ENCODE assay signal across 9 cellular contexts in genomic region chr17:7626956-7627249, GRCh38. TPM values are rescaled to one million over a fixed set of nuclear protein-coding genes. Genes with fewer than 3 reads are reported as not detected.
A peak's percentile ranks its signal among the peaks of the same experiment; 100 is the strongest.
DNase-seq lines count a peak whose midpoint lies in the region; ATAC-seq and TF ChIP-seq lines count a peak whose summit lies in the region.
"Had no signal": no experiment of that assay in that cellular context is flagged by ENCODE, and none has a peak within 500 bp of the region (broad histone marks: within the 10 kb centered on the region; RNA-seq: fewer than 3 reads in every experiment).

No MANE protein-coding gene starts in this region.

- 9 to 23% (median 21%) methylated on average over 6 of the region's 6 CpGs for WGBS in stomach, 5 donors

- no peak for TF ChIP-seq EP300 in stomach (IDR thresholded peaks at IDR 0.05)

- H3K27ac Mint-ChIP-seq in activated naive CD8-positive, alpha-beta T cell treated with anti-CD3 and anti-CD28 coated beads, Interleukin-2, amount 10 ng/mL, durations not matched to agents 7 days and 5 days: peak overlapping the region; percentile 85

- DNase-seq in activated naive CD8-positive, alpha-beta T cell treated with anti-CD3 and anti-CD28 coated beads, Interleukin-2, amount 10 ng/mL, durations not matched to agents 7 days and 5 days: no peak
- DNase-seq in stomach (no peak), ureter (ENCODE audit: low spot score) (no peak), CD1c-positive myeloid dendritic cell (ENCODE audit: extremely low spot score) (no peak), Kasumi-1 (lab: John Stamatoyannopoulos, UW) (no peak)
- no peak for DNase-seq in central memory CD4-positive, alpha-beta T cell
- DNase-seq: NCI-H226 had no signal

- TF ChIP-seq POLR2A in stomach (IDR thresholded peaks at IDR 0.05): no peak

- intact Hi-C loops in stomach (cut with DNase I; ENCODE audit: low total_unique reads): no loop called here

- H3K27me3 ChIP-seq in iPS-18a (ENCODE audit: control insufficient read depth, insufficient read depth, low read length) (no peaks in the 10 kb centered on the region), stomach (no peaks in the 10 kb centered on the region)

- peaks cover 8% of the 10 kb centered on the region for H3K4me1 ChIP-seq in iPS-18a (ENCODE audit: control insufficient read depth, low read depth, low read length)
- peaks cover 11 to 18% (median 15%) of the 10 kb centered on the region in 4 donors for H3K4me1 ChIP-seq in stomach

- H3K4me3 ChIP-seq in iPS-18a (ENCODE audit: low read length) (peak overlapping the region; percentile 89), stomach (peak overlapping the region; percentile 67 to 81 (median 74))

- H3K9ac ChIP-seq in iPS-18a (ENCODE audit: low read length): peak overlapping the region; percentile 89

- TF ChIP-seq CTCF in stomach (IDR thresholded peaks at IDR 0.05): no peak

- H3K27ac ChIP-seq in iPS-18a (ENCODE audit: low read length) (peak overlapping the region; percentile 87), stomach (peak overlapping the region in 4 of 5 donors; percentile 88 to 96 (median 93))

- no peaks in the 10 kb centered on the region for H3K9me3 ChIP-seq in iPS-18a (ENCODE audit: control insufficient read depth, low read depth, low read length)
- H3K9me3 ChIP-seq in stomach: no peaks in the 10 kb centered on the region

- peaks cover 12% of the 10 kb centered on the region for H3K4me1 Mint-ChIP-seq in activated naive CD8-positive, alpha-beta T cell treated with anti-CD3 and anti-CD28 coated beads, Interleukin-2, amount 10 ng/mL, durations not matched to agents 7 days and 5 days

- H3K36me3 Mint-ChIP-seq in activated naive CD8-positive, alpha-beta T cell treated with anti-CD3 and anti-CD28 coated beads, Interleukin-2, amount 10 ng/mL, durations not matched to agents 7 days and 5 days: peaks cover 3% of the 10 kb centered on the region

- H3K36me3 ChIP-seq in iPS-18a (ENCODE audit: control insufficient read depth, low read depth, low read length) (no peaks in the 10 kb centered on the region), stomach (peaks cover 0 to 9% (median 9%) of the 10 kb centered on the region in 4 donors)

- POLR2A ChIA-PET in activated naive CD8-positive, alpha-beta T cell treated with anti-CD3 and anti-CD28 coated beads, Interleukin-2, amount 10 ng/mL, durations not matched to agents 7 days and 5 days (lab: Charles Lee): interaction anchor here (1.1 to 2.6 kb wide), 7 partner anchors 10 to 147 kb away, joined by 3 to 50 read pairs (median 7); partner anchors contain the start of genes FXR2, MPDU1, TP53 and WRAP53

- peak; percentile 5 for ATAC-seq in HG03280 (IDR thresholded peaks at IDR 0.05; ENCODE audit: unreplicated experiment)
- ATAC-seq in activated naive CD8-positive, alpha-beta T cell treated with anti-CD3 and anti-CD28 coated beads, Interleukin-2, amount 10 ng/mL, durations not matched to agents 7 days and 5 days (ENCODE audit: low read depth): no peak

- peaks cover 2% of the 10 kb centered on the region for H3K27me3 Mint-ChIP-seq in activated naive CD8-positive, alpha-beta T cell treated with anti-CD3 and anti-CD28 coated beads, Interleukin-2, amount 10 ng/mL, durations not matched to agents 7 days and 5 days

- H3K4me3 Mint-ChIP-seq in activated naive CD8-positive, alpha-beta T cell treated with anti-CD3 and anti-CD28 coated beads, Interleukin-2, amount 10 ng/mL, durations not matched to agents 7 days and 5 days: peak overlapping the region; percentile 95

- no peaks in the 10 kb centered on the region for H3K9me3 Mint-ChIP-seq in activated naive CD8-positive, alpha-beta T cell treated with anti-CD3 and anti-CD28 coated beads, Interleukin-2, amount 10 ng/mL, durations not matched to agents 7 days and 5 days

RNA-seq across cellular contexts. Expression of gene SAT2, which starts 0.7 kb away (rescaled TPM):
- 10 to 100 TPM; 40.0 to 41.2 TPM for total RNA-seq in activated naive CD8-positive, alpha-beta T cell treated with anti-CD3 and anti-CD28 coated beads, Interleukin-2, amount 10 ng/mL, durations not matched to agents 7 days and 5 days
- total RNA-seq in stomach (100 to 1,000 TPM in 2 of 5 donors, 10 to 100 TPM in 3; 11.6 to 235 (median 42.6) TPM), ureter (57.1 TPM)
- 100 to 1,000 TPM; 126 to 209 (median 184) TPM for polyA plus RNA-seq in stomach

RNA-seq across cellular contexts. Expression of gene SHBG, which starts 3.0 kb away (rescaled TPM):
- not detected for total RNA-seq in activated naive CD8-positive, alpha-beta T cell treated with anti-CD3 and anti-CD28 coated beads, Interleukin-2, amount 10 ng/mL, durations not matched to agents 7 days and 5 days
- total RNA-seq in stomach (1 to 10 TPM in 1 of 5 donors, not detected in 4; 1.2 TPM), ureter (not detected)
- polyA plus RNA-seq in stomach: under 1 TPM in 2 of 3 donors, not detected in 1; 0.20 to 0.37 TPM

RNA-seq across cellular contexts. Expression of gene FXR2, which starts 12.2 kb away (rescaled TPM):
- total RNA-seq in activated naive CD8-positive, alpha-beta T cell treated with anti-CD3 and anti-CD28 coated beads, Interleukin-2, amount 10 ng/mL, durations not matched to agents 7 days and 5 days: 10 to 100 TPM; 37.7 to 38.2 TPM
- total RNA-seq in stomach: 10 to 100 TPM; 11.0 to 33.3 (median 23.3) TPM
- polyA plus RNA-seq in stomach: 10 to 100 TPM; 22.7 to 28.5 (median 23.2) TPM
- 30.6 TPM for total RNA-seq in ureter

RNA-seq across cellular contexts. Expression of gene ATP1B2, which starts 23.8 kb away (rescaled TPM):
- under 1 TPM; 0.14 to 0.42 TPM for total RNA-seq in activated naive CD8-positive, alpha-beta T cell treated with anti-CD3 and anti-CD28 coated beads, Interleukin-2, amount 10 ng/mL, durations not matched to agents 7 days and 5 days
- total RNA-seq in stomach (under 1 TPM in 2 of 5 donors, not detected in 3; 0.45 to 0.55 TPM), ureter (10.0 TPM)
- polyA plus RNA-seq in stomach: under 1 TPM; 0.12 to 0.90 (median 0.76) TPM

RNA-seq across cellular contexts. Expression of gene SOX15, which starts 37.0 kb away (rescaled TPM):
- under 1 TPM; 0.30 to 0.57 TPM for total RNA-seq in activated naive CD8-positive, alpha-beta T cell treated with anti-CD3 and anti-CD28 coated beads, Interleukin-2, amount 10 ng/mL, durations not matched to agents 7 days and 5 days
- total RNA-seq in stomach (1 to 10 TPM in 1 of 5 donors, not detected in 4; 1.7 TPM), ureter (8.0 TPM)
- 10 to 100 TPM in 1 of 3 donors, under 1 TPM in 2; 0.76 to 48.1 (median 0.81) TPM for polyA plus RNA-seq in stomach
